ENCODE assay signal across 9 cellular contexts in genomic region chr12:124804011-124804621, GRCh38. TPM values are rescaled to one million over a fixed set of nuclear protein-coding genes. Genes with fewer than 3 reads are reported as not detected.
DNase-seq lines count a peak whose midpoint lies in the region; ATAC-seq and TF ChIP-seq lines count a peak whose summit lies in the region.
"Had no signal": no experiment of that assay in that cellular context is flagged by ENCODE, and none has a peak within 500 bp of the region (broad histone marks: within the 10 kb centered on the region; RNA-seq: fewer than 3 reads in every experiment).

No MANE protein-coding gene starts in this region.

- intact Hi-C loops in left ventricle myocardium inferior (cut with micrococcal nuclease): no loop called here

- peaks cover 6% of the 10 kb centered on the region for H3K4me1 ChIP-seq in left ventricle myocardium inferior
- H3K4me1 ChIP-seq in stomach smooth muscle (ENCODE audit: control insufficient read depth, insufficient read depth, low read length): peaks cover 9% of the 10 kb centered on the region

- ATAC-seq in GM18861 (IDR thresholded peaks at IDR 0.05; ENCODE audit: unreplicated experiment): no peak
- ATAC-seq in naive thymus-derived CD8-positive, alpha-beta T cell: no peak

- POLR2A ChIA-PET in naive thymus-derived CD8-positive, alpha-beta T cell (lab: Charles Lee): interaction anchor here (0.5 kb wide), 1 partner anchor 65 kb away, joined by 3 read pairs; no protein-coding TSS in a partner anchor

- DNase-seq in HT1080 (ENCODE audit: low read depth): peak; percentile 50
- no peak for DNase-seq in left ventricle myocardium inferior
- DNase-seq in NCI-H526 treated with DMSO at 0.1 percent for 48 hours (lab: John Stamatoyannopoulos, UW): no peak
- no peak for DNase-seq in stimulated activated naive CD4-positive, alpha-beta T cell (lab: John Stamatoyannopoulos, UW)
- DNase-seq in naive thymus-derived CD8-positive, alpha-beta T cell: no peak

- H3K4me3 ChIP-seq in left ventricle myocardium inferior (no peak overlapping the region), stomach smooth muscle (ENCODE audit: low read length in 2 of 2) (peak overlapping the region in 1 of 2 donors; percentile 49)
- H3K4me3 ChIP-seq: smooth muscle cell had no signal

- no peaks in the 10 kb centered on the region for H3K9me3 ChIP-seq in left ventricle myocardium inferior (replicated peaks)
- no peaks in the 10 kb centered on the region for H3K9me3 ChIP-seq in stomach smooth muscle (ENCODE audit: control insufficient read depth in 2 of 2, low read length in 2 of 2)

- H3K36me3 Mint-ChIP-seq in naive thymus-derived CD8-positive, alpha-beta T cell: peaks cover 2 to 6% (median 4%) of the 10 kb centered on the region in 3 donors

- H3K27me3 Mint-ChIP-seq in naive thymus-derived CD8-positive, alpha-beta T cell: no peaks in the 10 kb centered on the region

- H3K9ac ChIP-seq in stomach smooth muscle (ENCODE audit: low read length in 2 of 2): peak overlapping the region in 1 of 2 donors; percentile 42

- TF ChIP-seq CTCF in VCaP (conservative IDR thresholded peaks at IDR 0.05) (no peak; the same call in 1 of the 2 replicates), left ventricle myocardium inferior (IDR thresholded peaks at IDR 0.05; ENCODE audit: borderline replicate concordance) (no peak)

- peak overlapping the region in 1 of 10 donors; percentile 40 for H3K27ac Mint-ChIP-seq in naive thymus-derived CD8-positive, alpha-beta T cell

- no peaks in the 10 kb centered on the region for H3K9me3 Mint-ChIP-seq in naive thymus-derived CD8-positive, alpha-beta T cell

- H3K4me3 Mint-ChIP-seq in naive thymus-derived CD8-positive, alpha-beta T cell: no peak overlapping the region

- H3K36me3 ChIP-seq in left ventricle myocardium inferior (peaks cover 9% of the 10 kb centered on the region), stomach smooth muscle (ENCODE audit: control insufficient read depth in 2 of 2, insufficient read depth in 2 of 2, low read length in 2 of 2) (peaks cover 0 to 2% of the 10 kb centered on the region in 2 donors)

- peaks cover 0 to 3% (median 0%) of the 10 kb centered on the region in 4 donors for H3K4me1 Mint-ChIP-seq in naive thymus-derived CD8-positive, alpha-beta T cell

- H3K27me3 ChIP-seq in left ventricle myocardium inferior (ENCODE audit: low read depth) (no peaks in the 10 kb centered on the region), stomach smooth muscle (ENCODE audit: control insufficient read depth in 1 of 2, insufficient read depth in 2 of 2, low read length in 2 of 2) (no peaks in the 10 kb centered on the region)

- H3K27ac ChIP-seq in VCaP (peak overlapping the region; percentile 61), left ventricle myocardium inferior (replicated peaks) (peak overlapping the region; percentile 4), stomach smooth muscle (ENCODE audit: low read length) (peak overlapping the region; percentile 53)

RNA-seq across cellular contexts. Expression of gene SCARB1, which starts 59.5 kb away (rescaled TPM):
- total RNA-seq in HT1080 (2014; rRNA removed; shearing (Covaris generic)): 18.6 and 19.5 TPM in 2 replicates
- polyA plus RNA-seq in HT1080 (2015; cell fraction: cytosol; rRNA removed): 23.8 and 27.7 TPM in 2 replicates
- polyA plus RNA-seq in HT1080 (2015; cell fraction: nucleus; rRNA removed): 41.9 and 46.0 TPM in 2 replicates
- total RNA-seq in left ventricle myocardium inferior: 11.1 TPM
- total RNA-seq in naive thymus-derived CD8-positive, alpha-beta T cell: 1 to 10 TPM; 4.3 to 7.2 TPM
- polyA plus RNA-seq in naive thymus-derived CD8-positive, alpha-beta T cell: 1 to 10 TPM; 2.7 to 3.9 (median 3.1) TPM

Comparison
In these comparisons a context has a peak if more than half of its experiments do, and no peak if none do; other contexts are left out.
1. H3K27ac ChIP-seq: peak in every context shown above with its lines; median percentile 61 in VCaP; 53 in stomach smooth muscle; 4 in left ventricle myocardium inferior.